In genomic region chr4:30866907-30867306, GRCh38 we compare ENCODE assay signal across 1 cellular context.
TF ChIP-seq lines count a peak whose summit lies in the region.

No MANE protein-coding gene starts in this region.

TF ChIP-seq in endothelial cell of umbilical vein, 7 proteins besides CTCF, POLR2A, EP300 and RAD21 (continued from another document):
- no peak for TF ChIP-seq MYC (IDR thresholded peaks at IDR 0.05; ENCODE audit: low read depth, low read length)
- TF ChIP-seq MAX (IDR thresholded peaks at IDR 0.05; ENCODE audit: insufficient read depth, insufficient read length), result no peak
- TF ChIP-seq GATA2 (IDR thresholded peaks at IDR 0.05; ENCODE audit: insufficient read depth, insufficient read length, low read depth, low read length), result no peak
- no peak for TF ChIP-seq FOS (IDR thresholded peaks at IDR 0.05; ENCODE audit: borderline replicate concordance, insufficient read depth, low read length)
